Comparison of ENCODE assay signal across 8 cellular contexts in the genomic region with DNA sequence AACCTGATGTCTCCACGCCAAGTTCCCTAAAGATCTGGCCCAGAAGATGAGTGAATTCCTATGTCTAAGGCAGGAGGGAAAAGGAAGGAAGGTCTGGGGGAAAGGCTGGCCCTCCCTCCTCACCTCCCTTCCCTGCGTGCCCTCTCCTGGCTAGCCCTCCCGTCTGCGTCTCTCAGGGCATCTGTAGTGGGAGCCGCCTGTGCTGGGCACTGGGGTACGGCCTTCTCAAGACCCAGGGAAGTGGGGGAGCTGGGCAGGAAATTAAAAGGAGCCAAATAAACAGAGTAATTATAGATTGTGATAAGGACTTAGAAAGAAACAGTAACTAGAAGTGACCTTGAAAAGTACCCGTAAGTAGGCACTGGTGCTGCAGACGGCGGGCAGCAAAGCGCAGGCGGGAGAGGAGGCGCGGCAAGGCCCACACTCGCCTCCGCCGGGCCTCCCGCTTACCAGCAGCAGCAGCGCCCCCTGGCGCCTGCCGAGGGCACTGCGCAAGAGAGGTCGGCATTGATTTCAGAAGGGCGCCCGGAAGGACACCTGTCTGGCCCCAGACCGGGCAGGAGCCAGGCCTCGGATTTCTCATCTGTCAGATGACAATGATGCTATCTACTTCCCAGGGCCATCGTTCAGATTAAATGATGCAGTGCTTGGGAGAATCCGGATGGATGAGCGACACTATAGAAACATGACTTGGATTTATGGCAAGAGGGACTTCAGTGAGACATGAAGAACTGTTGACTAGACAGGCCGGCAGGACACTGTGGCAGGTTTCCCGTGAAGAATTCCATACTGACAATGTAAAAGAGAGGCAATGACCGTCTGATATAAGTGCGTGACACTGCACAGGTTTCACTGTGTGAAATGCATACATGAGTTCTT. TPM values are rescaled to one million over a fixed set of nuclear protein-coding genes. Genes with fewer than 3 reads are reported as not detected.
DNase-seq lines count a peak whose midpoint lies in the region; ATAC-seq and TF ChIP-seq lines count a peak whose summit lies in the region.

No MANE protein-coding gene starts in this region.

- TF ChIP-seq CTCF in GM13976 (IDR thresholded peaks at IDR 0.05; ENCODE audit: borderline replicate concordance, control extremely low read depth, extremely low read depth, insufficient read depth, missing control alignments) (peak; percentile 93), HFFc6 (IDR thresholded peaks at IDR 0.05) (peak; percentile 81), epithelial cell of esophagus (IDR thresholded peaks at IDR 0.05; ENCODE audit: insufficient read depth, low read depth, low read length, missing control alignments) (peak; percentile 76), nephron progenitor cell (IDR thresholded peaks at IDR 0.05) (peak; percentile 99)

- POLR2A ChIA-PET in activated CD8-positive, alpha-beta T cell treated with anti-CD3 and anti-CD28 coated beads, Interleukin-2, amount 10 ng/mL, durations not matched to agents 7 days and 5 days (lab: Charles Lee), result no interaction called here

- H3K4me3 Mint-ChIP-seq in HFFc6 (no peak overlapping the region), nephron progenitor cell (no peak overlapping the region)
- no peak overlapping the region for H3K4me3 Mint-ChIP-seq in activated CD8-positive, alpha-beta T cell treated with anti-CD3 and anti-CD28 coated beads, Interleukin-2, amount 10 ng/mL, durations not matched to agents 7 days and 5 days

- H3K4me3 ChIP-seq in epithelial cell of esophagus (ENCODE audit: low read length), result no peak overlapping the region

- DNase-seq in GM13976 (ENCODE audit: low spot score) (peak; percentile 89), HFFc6 (no peak), NCI-H1048 (lab: John Stamatoyannopoulos, UW) (peak; percentile 29), epithelial cell of esophagus (ENCODE audit: low read depth) (peak; percentile 75), nephron progenitor cell (peak; percentile 87), NCI-H187 (lab: John Stamatoyannopoulos, UW) (no peak)
- DNase-seq in activated CD8-positive, alpha-beta T cell treated with anti-CD3 and anti-CD28 coated beads, Interleukin-2, amount 10 ng/mL, durations not matched to agents 7 days and 5 days, result peak; percentile 82
- peak; percentile 86 for DNase-seq in stimulated activated naive CD8-positive, alpha-beta T cell treated with anti-CD3 and anti-CD28 coated beads, Interleukin-15, Interleukin-2, amounts not matched to agents 100 U/mL and 50 U/mL, for 24 hours

- in situ Hi-C loops in GM13976 (cut with MboI; ENCODE audit: low sequenced_read_pairs, unreplicated experiment), result loop anchor here (10.0 kb wide), 2 partner anchors 225 to 825 kb away; no protein-coding TSS in a partner anchor

- H3K27me3 Mint-ChIP-seq in HFFc6 (ENCODE audit: insufficient read depth), result peaks cover 8% of the 10 kb centered on the region
- H3K27me3 Mint-ChIP-seq in activated CD8-positive, alpha-beta T cell treated with anti-CD3 and anti-CD28 coated beads, Interleukin-2, amount 10 ng/mL, durations not matched to agents 7 days and 5 days (ENCODE audit: low read depth), result peaks cover 18% of the 10 kb centered on the region
- H3K27me3 Mint-ChIP-seq in nephron progenitor cell (ENCODE audit: low read depth, poor library complexity), result peaks cover 47% of the 10 kb centered on the region

- CTCF ChIA-PET in activated CD8-positive, alpha-beta T cell treated with anti-CD3 and anti-CD28 coated beads, Interleukin-2, amount 10 ng/mL, durations not matched to agents 7 days and 5 days (lab: Charles Lee), result interaction anchor here (0.8 to 4.4 kb wide), 11 partner anchors 9 to 703 kb away, joined by 3 to 38 read pairs (median 7); no protein-coding TSS in a partner anchor

- peaks cover 50% of the 10 kb centered on the region for H3K4me1 Mint-ChIP-seq in HFFc6 (ENCODE audit: low read depth)
- H3K4me1 Mint-ChIP-seq in activated CD8-positive, alpha-beta T cell treated with anti-CD3 and anti-CD28 coated beads, Interleukin-2, amount 10 ng/mL, durations not matched to agents 7 days and 5 days (ENCODE audit: low read depth), result peaks cover 8% of the 10 kb centered on the region
- H3K4me1 Mint-ChIP-seq in nephron progenitor cell, result peaks cover 51% of the 10 kb centered on the region

- H3K9me3 Mint-ChIP-seq in HFFc6 (no peaks in the 10 kb centered on the region), nephron progenitor cell (no peaks in the 10 kb centered on the region)
- H3K9me3 Mint-ChIP-seq in activated CD8-positive, alpha-beta T cell treated with anti-CD3 and anti-CD28 coated beads, Interleukin-2, amount 10 ng/mL, durations not matched to agents 7 days and 5 days (ENCODE audit: insufficient read depth), result no peaks in the 10 kb centered on the region

- H3K27ac Mint-ChIP-seq in HFFc6 (peak overlapping the region; percentile 77; the same call in 1 of the 2 replicates), nephron progenitor cell (no peak overlapping the region)
- H3K27ac Mint-ChIP-seq in activated CD8-positive, alpha-beta T cell treated with anti-CD3 and anti-CD28 coated beads, Interleukin-2, amount 10 ng/mL, durations not matched to agents 7 days and 5 days, result no peak overlapping the region

- ATAC-seq in activated CD8-positive, alpha-beta T cell treated with anti-CD3 and anti-CD28 coated beads, Interleukin-2, amount 10 ng/mL, durations not matched to agents 7 days and 5 days, result peak; percentile 92
- ATAC-seq in stimulated activated naive CD8-positive, alpha-beta T cell treated with anti-CD3 and anti-CD28 coated beads, Interleukin-15, Interleukin-2, amounts not matched to agents 100 U/mL and 50 U/mL, for 24 hours, result peak; percentile 89

- H3K36me3 Mint-ChIP-seq in HFFc6 (ENCODE audit: low read depth) (no peaks in the 10 kb centered on the region), nephron progenitor cell (ENCODE audit: low read depth) (no peaks in the 10 kb centered on the region)
- H3K36me3 Mint-ChIP-seq in activated CD8-positive, alpha-beta T cell treated with anti-CD3 and anti-CD28 coated beads, Interleukin-2, amount 10 ng/mL, durations not matched to agents 7 days and 5 days (ENCODE audit: low read depth), result no peaks in the 10 kb centered on the region

RNA-seq across cellular contexts. Expression of a gene that starts 7.3 kb away (rescaled TPM):
- total RNA-seq in HFFc6 (2021; fragmentation: NEBNext Ultra II Directional; extraction: Animal tissue kit (Norgen Biotek cat#: 25700)), result not detected
- not detected for total RNA-seq in activated CD8-positive, alpha-beta T cell treated with anti-CD3 and anti-CD28 coated beads, Interleukin-2, amount 10 ng/mL, durations not matched to agents 7 days and 5 days

RNA-seq across cellular contexts. Expression of a gene that starts 31.4 kb away (rescaled TPM):
- not detected for total RNA-seq in HFFc6 (2021; fragmentation: NEBNext Ultra II Directional; extraction: Animal tissue kit (Norgen Biotek cat#: 25700))
- total RNA-seq in activated CD8-positive, alpha-beta T cell treated with anti-CD3 and anti-CD28 coated beads, Interleukin-2, amount 10 ng/mL, durations not matched to agents 7 days and 5 days, result not detected

Comparison
In these comparisons a context has a peak if more than half of its experiments do, and no peak if none do; other contexts are left out.
1. DNase-seq: peak in GM13976 (single experiment), NCI-H1048 (single experiment), activated CD8-positive, alpha-beta T cell treated with anti-CD3 and anti-CD28 coated beads, Interleukin-2, amount 10 ng/mL, durations not matched to agents 7 days and 5 days (single experiment), epithelial cell of esophagus (single experiment), nephron progenitor cell (single experiment) and stimulated activated naive CD8-positive, alpha-beta T cell treated with anti-CD3 and anti-CD28 coated beads, Interleukin-15, Interleukin-2, amounts not matched to agents 100 U/mL and 50 U/mL, for 24 hours (single experiment); none in HFFc6 (single experiment) and NCI-H187 (0 of 2).
2. Peak in every context shown above with its lines, with median percentiles within 50 percentile points of each other: CTCF ChIP-seq.